8 cellular contexts compared by ENCODE assay signal in genomic region chr1:161462205-161463113, GRCh38. TPM values are rescaled to one million over a fixed set of nuclear protein-coding genes. Genes with fewer than 3 reads are reported as not detected.
DNase-seq lines count a peak whose midpoint lies in the region; ATAC-seq and TF ChIP-seq lines count a peak whose summit lies in the region.
"Not testable (repeated sequence)": the region's sequence is repeated elsewhere in the genome, so short reads cannot be mapped to it uniquely, and the experiment has no call there.

No MANE protein-coding gene starts in this region.

- WGBS in body of pancreas, 2 donors = no CpG with 5 or more reads among the region's 114 CpGs

- not testable (repeated sequence) for TF ChIP-seq POLR2A in body of pancreas (IDR thresholded peaks at IDR 0.05)

- DNase-seq in CD4-positive, alpha-beta T cell; T-cell; body of pancreas; natural killer cell treated with Interleukin-12 subunit alpha and Interleukin-12 subunit beta and Interleukin-15 and Interleukin-18, amount 100 ng/mL, for 72 hours (ENCODE audit: low spot score): not testable (repeated sequence)

- TF ChIP-seq CTCF in CD4-positive, alpha-beta T cell (IDR thresholded peaks at IDR 0.05); body of pancreas (IDR thresholded peaks at IDR 0.05): not testable (repeated sequence)

- H3K27ac ChIP-seq in CD4-positive, alpha-beta T cell (ENCODE audit: low read depth, low read length); body of pancreas: not testable (repeated sequence)

- not testable (repeated sequence) for H3K36me3 Mint-ChIP-seq in CD4-positive, alpha-beta T cell (ENCODE audit: low read depth); T-cell; natural killer cell treated with Interleukin-12 subunit alpha and Interleukin-12 subunit beta and Interleukin-15 and Interleukin-18, amount 100 ng/mL, for 72 hours

- not testable (repeated sequence) for H3K27me3 Mint-ChIP-seq in CD4-positive, alpha-beta T cell; T-cell; natural killer cell treated with Interleukin-12 subunit alpha and Interleukin-12 subunit beta and Interleukin-15 and Interleukin-18, amount 100 ng/mL, for 72 hours

- intact Hi-C loops in CD4-positive, alpha-beta T cell (cut with DNase I, micrococcal nuclease); body of pancreas (cut with DNase I): not testable (repeated sequence)

- CTCF ChIA-PET in CD4-positive, alpha-beta T cell (lab: Charles Lee); T-cell (lab: Charles Lee): not testable (repeated sequence)

- H3K36me3 ChIP-seq in body of pancreas (replicated peaks in 1 of 2; ENCODE audit: insufficient read depth in 1 of 2, low read depth in 2 of 2) = not testable (repeated sequence)

- not testable (repeated sequence) for H3K9me3 Mint-ChIP-seq in CD4-positive, alpha-beta T cell; T-cell; natural killer cell treated with Interleukin-12 subunit alpha and Interleukin-12 subunit beta and Interleukin-15 and Interleukin-18, amount 100 ng/mL, for 72 hours

- not testable (repeated sequence) for H3K4me1 ChIP-seq in body of pancreas

- ATAC-seq in CD4-positive, alpha-beta T cell (ENCODE audit: poor library complexity) = peak; percentile 13
- ATAC-seq in GM19035 (IDR thresholded peaks at IDR 0.05; ENCODE audit: unreplicated experiment) (peak; percentile 30), GM21576 (IDR thresholded peaks at IDR 0.05; ENCODE audit: unreplicated experiment) (peak; percentile 7), HG02852 (IDR thresholded peaks at IDR 0.05; ENCODE audit: unreplicated experiment) (peak; percentile 19), HG03280 (IDR thresholded peaks at IDR 0.05; ENCODE audit: unreplicated experiment) (peak; percentile 33), T-cell (replicated peaks in 1 of 4) (peak; percentile 13 to 45 (median 32)), body of pancreas (peak; percentile 4)
- ATAC-seq in natural killer cell treated with Interleukin-12 subunit alpha and Interleukin-12 subunit beta and Interleukin-15 and Interleukin-18, amount 100 ng/mL, for 72 hours = peak; percentile 56 to 63

- H3K27ac Mint-ChIP-seq in CD4-positive, alpha-beta T cell; T-cell; natural killer cell treated with Interleukin-12 subunit alpha and Interleukin-12 subunit beta and Interleukin-15 and Interleukin-18, amount 100 ng/mL, for 72 hours: not testable (repeated sequence)

- H3K4me3 Mint-ChIP-seq in CD4-positive, alpha-beta T cell; T-cell; natural killer cell treated with Interleukin-12 subunit alpha and Interleukin-12 subunit beta and Interleukin-15 and Interleukin-18, amount 100 ng/mL, for 72 hours: not testable (repeated sequence)

- POLR2A ChIA-PET in CD4-positive, alpha-beta T cell (lab: Charles Lee); T-cell (lab: Charles Lee): not testable (repeated sequence)

- not testable (repeated sequence) for H3K9me3 ChIP-seq in CD4-positive, alpha-beta T cell (ENCODE audit: control insufficient read depth, low read length); body of pancreas

- not testable (repeated sequence) for H3K4me1 Mint-ChIP-seq in CD4-positive, alpha-beta T cell (ENCODE audit: low read depth); T-cell; natural killer cell treated with Interleukin-12 subunit alpha and Interleukin-12 subunit beta and Interleukin-15 and Interleukin-18, amount 100 ng/mL, for 72 hours (ENCODE audit: low read depth in 2 of 2)

- H3K4me3 ChIP-seq in body of pancreas = not testable (repeated sequence)

- H3K27me3 ChIP-seq in CD4-positive, alpha-beta T cell (ENCODE audit: control insufficient read depth, insufficient read depth, low read length); body of pancreas: not testable (repeated sequence)

RNA-seq across cellular contexts. Expression of gene FCGR2A, which starts 42.8 kb away (rescaled TPM):
- under 1 TPM; 0.63 to 0.89 TPM for total RNA-seq in CD4-positive, alpha-beta T cell
- under 1 TPM; 0.49 to 0.80 (median 0.72) TPM for total RNA-seq in T-cell
- total RNA-seq in body of pancreas = 10 to 100 TPM; 30.0 to 51.6 TPM
- 1 to 10 TPM in 1 of 2 donors, under 1 TPM in 1; 0.86 to 1.5 TPM for total RNA-seq in natural killer cell treated with Interleukin-12 subunit alpha and Interleukin-12 subunit beta and Interleukin-15 and Interleukin-18, amount 100 ng/mL, for 72 hours

Comparison
In these comparisons a context has a peak if more than half of its experiments do, and no peak if none do; other contexts are left out.
1. ATAC-seq: peak in every context shown above with its lines; median percentile 60 in natural killer cell treated with Interleukin-12 subunit alpha and Interleukin-12 subunit beta and Interleukin-15 and Interleukin-18, amount 100 ng/mL, for 72 hours; 33 in HG03280; 32 in T-cell; 30 in GM19035; 19 in HG02852; 13 in CD4-positive, alpha-beta T cell; 7 in GM21576; 4 in body of pancreas.
2. RNA of gene FCGR2A, which starts 42.8 kb away (total RNA-seq): 30.0 to 51.6 TPM in body of pancreas; 0.86 to 1.5 TPM in natural killer cell treated with Interleukin-12 subunit alpha and Interleukin-12 subunit beta and Interleukin-15 and Interleukin-18, amount 100 ng/mL, for 72 hours, 0.63 to 0.89 TPM in CD4-positive, alpha-beta T cell and 0.49 to 0.80 TPM in T-cell; every median in the first group is over 10 times any median in the second.